Comparison of ENCODE assay signal across 8 cellular contexts in the genomic region with DNA sequence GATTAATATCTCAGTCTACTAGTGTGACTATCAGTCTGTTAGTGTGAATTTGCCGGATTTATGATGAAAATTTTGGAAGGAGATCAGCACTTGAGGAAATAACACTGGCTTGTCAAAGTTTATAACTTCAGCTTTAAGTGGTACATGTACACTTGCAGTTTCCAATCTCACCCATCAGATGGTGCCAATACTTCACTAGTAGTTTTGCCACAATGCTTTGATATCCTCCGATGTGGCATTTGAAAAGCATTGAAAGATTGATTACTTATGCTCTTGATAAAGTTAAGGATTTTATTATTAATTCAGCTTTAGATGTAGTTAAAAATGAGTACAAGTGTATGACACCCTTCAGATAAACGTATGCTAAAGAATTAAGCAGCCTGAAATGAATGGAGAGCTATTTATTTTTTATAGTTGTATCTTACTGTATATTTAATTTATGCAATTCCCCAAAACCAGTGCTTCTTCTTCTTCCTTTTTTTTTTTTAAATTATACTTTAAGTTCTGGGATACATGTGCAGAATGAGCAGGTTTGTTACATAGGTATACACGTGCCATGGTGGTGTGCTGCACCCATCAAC.
DNase-seq lines count a peak whose midpoint lies in the region; ATAC-seq and TF ChIP-seq lines count a peak whose summit lies in the region.

No MANE protein-coding gene starts in this region.

- H3K27ac ChIP-seq in 22Rv1, result no peak overlapping the region

- DNase-seq in ELR (ENCODE audit: low read depth), result peak; percentile 75
- DNase-seq in NCI-H128 (lab: John Stamatoyannopoulos, UW; ENCODE audit: unreplicated experiment), result peak; percentile 49
- peak; percentile 69 for DNase-seq in SK-N-DZ (ENCODE audit: low spot score)
- DNase-seq in dermis microvascular lymphatic vessel endothelial cell (ENCODE audit: low read depth in 2 of 2), result peak; percentile 64 to 71
- peak; percentile 36 for DNase-seq in mucosa of gallbladder (ENCODE audit: low spot score)

- ATAC-seq in GM19452 (IDR thresholded peaks at IDR 0.05; ENCODE audit: unreplicated experiment) (no peak), GM21529 (IDR thresholded peaks at IDR 0.05; ENCODE audit: unreplicated experiment) (no peak)

- peak; percentile 88 for TF ChIP-seq CTCF in 22Rv1 (IDR thresholded peaks at IDR 0.05)
